In the genomic region with DNA sequence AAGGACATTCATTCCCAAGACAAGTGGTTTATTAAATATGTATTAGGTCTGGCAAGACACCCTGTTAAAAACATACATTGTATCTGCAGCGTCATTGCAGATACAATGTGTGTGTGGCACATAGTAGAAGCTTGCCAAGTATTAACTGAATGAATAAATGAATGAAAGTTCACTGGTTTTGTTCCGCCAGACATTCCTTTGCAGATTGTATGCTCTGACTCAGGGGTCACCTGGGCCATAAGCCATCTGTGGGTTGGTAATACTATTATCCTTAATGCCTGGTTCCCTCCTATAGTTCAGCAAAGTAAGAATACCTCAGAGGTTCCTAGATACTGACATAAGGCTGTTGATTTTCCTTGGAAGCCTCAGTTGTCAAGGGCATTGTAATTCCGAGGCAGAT, we compare ENCODE assay signal across 16 cellular contexts.
"Had no signal": no experiment of that assay in that cellular context is flagged by ENCODE, and none has a peak within 500 bp of the region (broad histone marks: within the 10 kb centered on the region; RNA-seq: fewer than 3 reads in every experiment).

No MANE protein-coding gene starts in this region.

- H3K27ac ChIP-seq: skin epidermis, upper lobe of left lung had no signal

- H3K4me1 ChIP-seq: upper lobe of left lung had no signal

- H3K9me3 ChIP-seq: upper lobe of left lung had no signal

- H3K4me3 ChIP-seq: dorsolateral prefrontal cortex, skin epidermis, upper lobe of left lung had no signal

- DNase-seq: activated CD4-positive, alpha-beta T cell treated with anti-CD3 and anti-CD28 coated beads, Interleukin-2, amount 10 ng/mL, durations not matched to agents 24 days and 14 days; activated CD4-positive, CD25-positive, alpha-beta regulatory T cell; activated CD8-positive, alpha-beta memory T cell treated with anti-CD3 and anti-CD28 coated beads for 24 hours; activated naive CD8-positive, alpha-beta T cell treated with anti-CD3 and anti-CD28 coated beads for 36 hours; amygdala; dorsolateral prefrontal cortex; foreskin melanocyte; kidney glomerular epithelial cell; occipital lobe; right cardiac atrium; stimulated activated CD4-positive, alpha-beta T cell treated with anti-CD3 and anti-CD28 coated beads, Interleukin-4, amount 100 ng/mL, for 4 hours; stimulated activated CD8-positive, alpha-beta memory T cell treated with anti-CD3 and anti-CD28 coated beads, Interleukin-4, amount 100 ng/mL, for 48 hours; upper lobe of left lung had no signal

- H3K27me3 ChIP-seq: dorsolateral prefrontal cortex, upper lobe of left lung had no signal

- H3K36me3 ChIP-seq: upper lobe of left lung had no signal

- ATAC-seq: esophagus mucosa; natural killer cell treated with Interleukin-12 subunit alpha and Interleukin-12 subunit beta and Interleukin-15 and Interleukin-18, amount 100 ng/mL, for 72 hours had no signal
